In the genomic region with DNA sequence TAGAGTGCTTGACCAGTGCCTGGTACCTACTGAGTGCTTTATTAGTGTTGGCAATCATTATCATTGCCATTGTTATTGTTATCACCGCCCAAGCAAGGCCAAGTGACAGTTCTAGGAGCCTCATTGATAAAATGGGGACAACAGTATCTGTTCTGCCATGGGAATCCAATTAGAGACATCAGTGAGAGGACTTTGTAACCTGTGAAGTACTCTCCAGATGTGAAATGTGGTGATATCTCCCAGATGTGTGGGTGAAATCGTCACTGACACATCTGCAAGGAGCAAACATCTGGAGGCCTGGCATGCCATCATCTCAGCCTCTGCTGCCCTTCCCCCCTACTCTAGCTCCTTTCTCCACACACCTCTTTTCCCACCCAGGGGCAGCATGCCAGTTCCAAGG, we compare ENCODE assay signal across 11 cellular contexts.
"Had no signal": no experiment of that assay in that cellular context is flagged by ENCODE, and none has a peak within 500 bp of the region (broad histone marks: within the 10 kb centered on the region; RNA-seq: fewer than 3 reads in every experiment).

No MANE protein-coding gene starts in this region.

- H3K4me3 Mint-ChIP-seq: GM23338, H9, HFFc6 had no signal

- H3K9me3 Mint-ChIP-seq: GM23338, H9, HFFc6 had no signal

- H3K9ac ChIP-seq: GM23248 had no signal

- ATAC-seq: GM23338, HCT116 had no signal

- DNase-seq: GM23248, GOT3, H7, H9, HCEC 1CT, HFFc6 had no signal

- H3K36me3 ChIP-seq: HAP-1 had no signal

- H3K27ac ChIP-seq: GM23248 had no signal

- H2AFZ ChIP-seq: GM23248, GM23338 had no signal

- H3K27ac Mint-ChIP-seq: GM23338, H9, HFFc6 had no signal

- H3K4me1 Mint-ChIP-seq: H9 had no signal

- H3K4me3 ChIP-seq: GM23248, GM23338, HAP-1 had no signal

- H3K4me2 ChIP-seq: GM23338 had no signal

- H3K9me3 ChIP-seq: HAP-1 had no signal

- H3K4me1 ChIP-seq: HAP-1 had no signal

- FAIRE-seq: H1, H54 had no signal
